In the genomic region with DNA sequence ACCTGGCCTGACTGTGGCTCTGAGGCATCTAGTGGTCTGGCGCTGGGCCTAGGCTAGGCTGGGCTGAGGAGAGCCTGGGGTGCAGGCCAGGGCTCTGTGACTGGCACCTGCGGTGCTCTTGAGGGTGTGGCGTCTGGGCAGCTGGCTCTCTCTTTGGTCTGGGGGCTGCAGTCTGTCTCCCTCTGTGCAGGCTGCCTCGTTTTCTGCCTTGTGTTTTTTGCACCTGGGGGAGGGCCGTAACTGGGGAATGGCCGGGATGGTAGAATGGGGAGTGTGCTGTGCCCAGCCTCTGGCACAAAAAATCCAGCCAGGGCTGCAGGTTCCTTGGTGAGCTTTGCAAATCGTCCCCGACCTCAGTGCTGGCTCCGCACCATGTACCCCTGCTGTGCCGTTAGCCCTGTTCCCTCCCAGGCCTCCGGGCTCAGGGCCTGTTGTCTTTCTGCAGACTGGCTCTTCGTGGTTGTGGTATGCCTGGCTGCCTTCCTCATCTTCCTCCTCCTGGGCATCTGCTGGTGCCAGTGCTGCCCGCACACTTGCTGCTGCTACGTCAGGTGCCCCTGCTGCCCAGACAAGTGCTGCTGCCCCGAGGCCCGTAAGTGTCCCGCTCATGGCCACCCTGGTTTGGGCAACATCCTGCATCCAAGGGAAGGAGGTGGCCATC, we compare ENCODE assay signal across 1 cellular context.
TF ChIP-seq lines count a peak whose summit lies in the region.

No MANE protein-coding gene starts in this region.

TF ChIP-seq in HepG2, 621 proteins besides CTCF, POLR2A, EP300 and RAD21 (continues in another document):
- TF ChIP-seq MEIS2 (CRISPR knock-in tag; IDR thresholded peaks at IDR 0.05), result no peak
- no peak for TF ChIP-seq ARID5B (CRISPR knock-in tag; IDR thresholded peaks at IDR 0.05)
- no peak for TF ChIP-seq ZNF138 (CRISPR knock-in tag; IDR thresholded peaks at IDR 0.05; ENCODE audit: low read depth)
- TF ChIP-seq ZBTB39 (CRISPR knock-in tag; IDR thresholded peaks at IDR 0.05), result no peak
- TF ChIP-seq ZFP36 (IDR thresholded peaks at IDR 0.05; ENCODE audit: borderline replicate concordance, low read depth, low read length, partially characterized antibody), result no peak
- TF ChIP-seq ZNF703 (CRISPR knock-in tag; IDR thresholded peaks at IDR 0.05; ENCODE audit: borderline replicate concordance), result no peak
- TF ChIP-seq ZNF619 (CRISPR knock-in tag; IDR thresholded peaks at IDR 0.05), result no peak
- TF ChIP-seq MYC (CRISPR knock-in tag; IDR thresholded peaks at IDR 0.05; ENCODE audit: borderline replicate concordance), result no peak
- no peak for TF ChIP-seq SRF (IDR thresholded peaks at IDR 0.05; ENCODE audit: low read depth, low read length)
- TF ChIP-seq ZSCAN29 (CRISPR knock-in tag; conservative IDR thresholded peaks at IDR 0.05), result no peak
- TF ChIP-seq POLR2G (IDR thresholded peaks at IDR 0.05; ENCODE audit: low read depth, low read length), result no peak; the same call in 1 of the 2 replicates
- no peak for TF ChIP-seq ZNF616 (CRISPR knock-in tag; IDR thresholded peaks at IDR 0.05; ENCODE audit: low read depth)
- TF ChIP-seq ZC3H13 (CRISPR knock-in tag; IDR thresholded peaks at IDR 0.05), result 0 out of 2 replicates have a peak, but pooled peaks have one; percentile 47
- no peak for TF ChIP-seq ZFP37 (CRISPR knock-in tag; IDR thresholded peaks at IDR 0.05; ENCODE audit: borderline replicate concordance)
- TF ChIP-seq ZNF10 (CRISPR knock-in tag; IDR thresholded peaks at IDR 0.05; ENCODE audit: borderline replicate concordance, low read depth), result no peak
- TF ChIP-seq EED (CRISPR knock-in tag; IDR thresholded peaks at IDR 0.05), result 0 out of 2 replicates have a peak, but pooled peaks have one; percentile 27
- TF ChIP-seq ZNF83 (CRISPR knock-in tag; IDR thresholded peaks at IDR 0.05; ENCODE audit: borderline replicate concordance), result no peak
- no peak for TF ChIP-seq ZNF556 (CRISPR knock-in tag; IDR thresholded peaks at IDR 0.05; ENCODE audit: borderline replicate concordance)
- TF ChIP-seq AGO1 (IDR thresholded peaks at IDR 0.05; ENCODE audit: low read depth, low read length, poor library complexity, severe bottlenecking), result peak; percentile 90
- TF ChIP-seq, protein P1, sequence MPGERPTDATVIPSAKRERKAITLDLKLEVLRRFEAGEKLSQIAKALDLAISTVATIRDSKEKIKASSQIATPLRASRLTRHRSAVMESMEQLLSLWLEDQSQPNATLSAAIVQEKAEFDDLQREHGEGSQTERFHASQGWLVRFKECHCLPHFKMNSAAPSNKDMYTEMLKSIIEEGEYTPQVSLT (CRISPR knock-in tag; IDR thresholded peaks at IDR 0.05; ENCODE audit: borderline replicate concordance, low read depth), result no peak
- no peak for TF ChIP-seq FOXP1 (IDR thresholded peaks at IDR 0.05)
- no peak for TF ChIP-seq FOXP1 (CRISPR knock-in tag; IDR thresholded peaks at IDR 0.05)
- no peak for TF ChIP-seq AKNA (CRISPR knock-in tag; IDR thresholded peaks at IDR 0.05; ENCODE audit: borderline replicate concordance)
- TF ChIP-seq ZNF7 (CRISPR knock-in tag; IDR thresholded peaks at IDR 0.05), result no peak
- no peak for TF ChIP-seq ZFP82 (CRISPR knock-in tag; IDR thresholded peaks at IDR 0.05; ENCODE audit: borderline replicate concordance)
- no peak for TF ChIP-seq TBP (CRISPR knock-in tag; IDR thresholded peaks at IDR 0.05)
- no peak for TF ChIP-seq KLF16 (CRISPR knock-in tag; IDR thresholded peaks at IDR 0.05)
- no peak for TF ChIP-seq ZNF597 (CRISPR knock-in tag; IDR thresholded peaks at IDR 0.05)
- TF ChIP-seq NFATC3 (CRISPR knock-in tag; IDR thresholded peaks at IDR 0.05), result no peak
- no peak for TF ChIP-seq ETS1 (CRISPR knock-in tag; IDR thresholded peaks at IDR 0.05)
- TF ChIP-seq E2F1 (CRISPR knock-in tag; IDR thresholded peaks at IDR 0.05), result no peak
- no peak for TF ChIP-seq MLX (CRISPR knock-in tag; IDR thresholded peaks at IDR 0.05)
- no peak for TF ChIP-seq MYNN (CRISPR knock-in tag; IDR thresholded peaks at IDR 0.05; ENCODE audit: low read depth)
- TF ChIP-seq BHLHE40 (IDR thresholded peaks at IDR 0.05; ENCODE audit: low read length), result no peak
- TF ChIP-seq SETDB1 (CRISPR knock-in tag; IDR thresholded peaks at IDR 0.05; ENCODE audit: borderline replicate concordance), result no peak
- 0 out of 2 replicates have a peak, but pooled peaks have one; percentile 49 for TF ChIP-seq ZNF280B (CRISPR knock-in tag; IDR thresholded peaks at IDR 0.05; ENCODE audit: borderline replicate concordance)
- no peak for TF ChIP-seq NONO (IDR thresholded peaks at IDR 0.05)
- TF ChIP-seq NONO (CRISPR knock-in tag; conservative IDR thresholded peaks at IDR 0.05), result peak; percentile 51; the same call in 1 of the 2 replicates
- no peak for TF ChIP-seq STAG1 (CRISPR knock-in tag; IDR thresholded peaks at IDR 0.05)
- no peak for TF ChIP-seq CBX1 (IDR thresholded peaks at IDR 0.05; ENCODE audit: low read depth)
- TF ChIP-seq RBFOX2 (IDR thresholded peaks at IDR 0.05; ENCODE audit: low read depth, low read length), result 0 out of 2 replicates have a peak, but pooled peaks have one; percentile 9
- no peak for TF ChIP-seq SMYD3 (CRISPR knock-in tag; IDR thresholded peaks at IDR 0.05)
- TF ChIP-seq ZNF746 (CRISPR knock-in tag; IDR thresholded peaks at IDR 0.05), result no peak
- no peak for TF ChIP-seq CBX2 (IDR thresholded peaks at IDR 0.05; ENCODE audit: low read depth, low read length)
- TF ChIP-seq CBX2 (CRISPR knock-in tag; IDR thresholded peaks at IDR 0.05; ENCODE audit: low read depth), result no peak
- no peak for TF ChIP-seq SOX5 (CRISPR knock-in tag; IDR thresholded peaks at IDR 0.05; ENCODE audit: borderline replicate concordance)
- no peak for TF ChIP-seq RARA (CRISPR knock-in tag; IDR thresholded peaks at IDR 0.05)
- no peak for TF ChIP-seq ZNF264 (CRISPR knock-in tag; IDR thresholded peaks at IDR 0.05)
- TF ChIP-seq SAP130 (CRISPR knock-in tag; IDR thresholded peaks at IDR 0.05; ENCODE audit: low read depth), result no peak
